In the genomic region with DNA sequence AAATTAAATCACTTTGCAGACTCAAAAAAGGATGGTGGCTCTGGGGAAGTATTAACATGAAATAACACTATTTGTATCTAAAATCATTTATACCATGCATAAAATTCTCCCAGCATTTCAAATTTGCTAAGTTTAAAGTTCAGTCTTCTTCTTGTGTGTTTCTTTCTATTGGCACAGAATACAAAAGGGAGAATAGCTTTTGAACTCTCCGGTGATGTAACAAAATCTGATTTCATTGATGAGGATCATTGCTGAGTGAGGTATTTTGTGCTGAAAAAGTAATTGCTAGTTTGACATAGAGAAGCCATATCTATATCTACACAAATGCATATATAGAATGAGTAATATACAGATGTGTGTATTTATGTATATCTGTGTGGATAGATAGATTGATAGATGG, we compare ENCODE assay signal across 8 cellular contexts.
"Had no signal": no experiment of that assay in that cellular context is flagged by ENCODE, and none has a peak within 500 bp of the region (broad histone marks: within the 10 kb centered on the region; RNA-seq: fewer than 3 reads in every experiment).

No MANE protein-coding gene starts in this region.

- H3K4me3 ChIP-seq: GM23248, HAP-1, K562 had no signal

- H3K9me3 ChIP-seq: HAP-1 had no signal

- H3K36me3 ChIP-seq: HAP-1 had no signal

- H3K27ac ChIP-seq: GM23248, HL-60 had no signal

- ATAC-seq: K562 had no signal

- DNase-seq: GM23248, GOT3, H7, IMR-90, KG1 had no signal

- H2AFZ ChIP-seq: GM23248 had no signal

- H3K9ac ChIP-seq: GM23248 had no signal
